In genomic region chr7:132359746-132360145, GRCh38 we compare ENCODE assay signal across 1 cellular context.
TF ChIP-seq lines count a peak whose summit lies in the region.

No MANE protein-coding gene starts in this region.

TF ChIP-seq in HEK293, 187 proteins besides CTCF, POLR2A, EP300 and RAD21 (continued from another document):
- no peak for TF ChIP-seq ZNF148 (tag by site-specific recombination; IDR thresholded peaks at IDR 0.05; ENCODE audit: borderline replicate concordance)
- TF ChIP-seq ZIC2 (tag by site-specific recombination; IDR thresholded peaks at IDR 0.05) = no peak
- TF ChIP-seq OSR2 (tag by site-specific recombination; IDR thresholded peaks at IDR 0.05) = peak; percentile 73; the same call in 1 of the 2 replicates
- no peak for TF ChIP-seq BCL11A (tag by site-specific recombination; IDR thresholded peaks at IDR 0.05; ENCODE audit: low read depth)
- TF ChIP-seq GLI4 (tag by site-specific recombination; IDR thresholded peaks at IDR 0.05) = no peak
- TF ChIP-seq ZNF837 (tag by site-specific recombination; IDR thresholded peaks at IDR 0.05) = no peak
- no peak for TF ChIP-seq ZFP3 (tag by site-specific recombination; IDR thresholded peaks at IDR 0.05; ENCODE audit: low read depth)
- peak; percentile 56; the same call in 1 of the 2 replicates for TF ChIP-seq ZBTB48 (tag by site-specific recombination; IDR thresholded peaks at IDR 0.05)
- TF ChIP-seq ZNF514 (tag by site-specific recombination; IDR thresholded peaks at IDR 0.05) = no peak
- peak; percentile 72 for TF ChIP-seq SP7 (tag by site-specific recombination; IDR thresholded peaks at IDR 0.05)
- TF ChIP-seq EGR2 (tag by site-specific recombination; IDR thresholded peaks at IDR 0.05; ENCODE audit: low read depth) = no peak
- no peak for TF ChIP-seq PATZ1 (tag by site-specific recombination; IDR thresholded peaks at IDR 0.05)
- no peak for TF ChIP-seq ZBTB1 (tag by site-specific recombination; IDR thresholded peaks at IDR 0.05)
- TF ChIP-seq ZNF248 (tag by site-specific recombination; IDR thresholded peaks at IDR 0.05) = no peak
- TF ChIP-seq KLF10 (tag by site-specific recombination; IDR thresholded peaks at IDR 0.05) = 0 out of 2 replicates have a peak, but pooled peaks have one; percentile 36
- no peak for TF ChIP-seq ZNF223 (tag by site-specific recombination; IDR thresholded peaks at IDR 0.05)
- no peak for TF ChIP-seq PBX3 (CRISPR knock-in tag; IDR thresholded peaks at IDR 0.05)
- no peak for TF ChIP-seq ZNF558 (tag by site-specific recombination; IDR thresholded peaks at IDR 0.05)
- TF ChIP-seq BCL6B (tag by site-specific recombination; IDR thresholded peaks at IDR 0.05) = no peak
- no peak for TF ChIP-seq ZNF791 (tag by site-specific recombination; IDR thresholded peaks at IDR 0.05)
- TF ChIP-seq ZNF704 (tag by site-specific recombination; IDR thresholded peaks at IDR 0.05) = no peak
- no peak for TF ChIP-seq ZNF280C (tag by site-specific recombination; IDR thresholded peaks at IDR 0.05)
- 0 out of 2 replicates have a peak, but pooled peaks have one; percentile 14 for TF ChIP-seq ZNF184 (tag by site-specific recombination; IDR thresholded peaks at IDR 0.05)
- peak; percentile 24; the same call in 1 of the 2 replicates for TF ChIP-seq TCF7L2 (IDR thresholded peaks at IDR 0.05; ENCODE audit: borderline replicate concordance, low read depth, low read length)
- TF ChIP-seq ELK4 (IDR thresholded peaks at IDR 0.05; ENCODE audit: borderline replicate concordance, low read depth, low read length) = no peak
